8 cellular contexts compared by ENCODE assay signal in genomic region chr20:10171864-10172751, GRCh38. TPM values are rescaled to one million over a fixed set of nuclear protein-coding genes. Genes with fewer than 3 reads are reported as not detected.
DNase-seq lines count a peak whose midpoint lies in the region; ATAC-seq and TF ChIP-seq lines count a peak whose summit lies in the region.

No MANE protein-coding gene starts in this region.

- H3K36me3 Mint-ChIP-seq in activated CD4-positive, alpha-beta memory T cell treated with anti-CD3 and anti-CD28 coated beads for 36 hours = no peaks in the 10 kb centered on the region

- H3K9ac ChIP-seq in subcutaneous abdominal adipose tissue (ENCODE audit: low read length in 5 of 5) = peak overlapping the region in 3 of 5 donors; percentile 38 to 62 (median 52)

- WGBS in esophagus muscularis mucosa = 4% methylated on average over 29 of the region's 47 CpGs

- no peak for TF ChIP-seq CTCF in esophagus muscularis mucosa (IDR thresholded peaks at IDR 0.05)
- no peak for TF ChIP-seq CTCF in OCI-LY7 (conservative IDR thresholded peaks at IDR 0.05; ENCODE audit: low read length)

- TF ChIP-seq EP300 in esophagus muscularis mucosa (IDR thresholded peaks at IDR 0.05) = no peak

- H3K9me3 Mint-ChIP-seq in activated CD4-positive, alpha-beta memory T cell treated with anti-CD3 and anti-CD28 coated beads for 36 hours = peaks cover 3% of the 10 kb centered on the region

- H3K36me3 ChIP-seq in esophagus muscularis mucosa = no peaks in the 10 kb centered on the region
- H3K36me3 ChIP-seq in subcutaneous abdominal adipose tissue (ENCODE audit: control insufficient read depth in 5 of 5, insufficient read depth in 5 of 5, low read length in 5 of 5) = no peaks in the 10 kb centered on the region
- no peaks in the 10 kb centered on the region for H3K36me3 ChIP-seq in OCI-LY7 (ENCODE audit: insufficient read depth, low read length)

- H3K79me2 ChIP-seq in OCI-LY7 (ENCODE audit: insufficient read depth, low read depth, low read length) = no peaks in the 10 kb centered on the region

- H3K4me1 Mint-ChIP-seq in activated CD4-positive, alpha-beta memory T cell treated with anti-CD3 and anti-CD28 coated beads for 36 hours (ENCODE audit: low read depth) = peaks cover 10% of the 10 kb centered on the region

- no TSS peak for BruUV-seq in OCI-LY7 (replicated peaks; lab: Mats Ljungman, UMichigan)

- ATAC-seq in GM21526 (IDR thresholded peaks at IDR 0.05; ENCODE audit: low FRiP score, unreplicated experiment) = no peak

- no peak for TF ChIP-seq POLR2A in esophagus muscularis mucosa (IDR thresholded peaks at IDR 0.05; ENCODE audit: low read depth)

- DNase-seq in DMS153 treated with DMSO at 0.1 percent for 48 hours (lab: John Stamatoyannopoulos, UW; ENCODE audit: unreplicated experiment) = peak; percentile 66
- peak; percentile 85 for DNase-seq in NCI-H146 (lab: John Stamatoyannopoulos, UW)
- peak; percentile 61 for DNase-seq in activated CD4-positive, alpha-beta memory T cell treated with anti-CD3 and anti-CD28 coated beads for 36 hours
- no peak for DNase-seq in esophagus muscularis mucosa (ENCODE audit: extremely low spot score)
- DNase-seq in myocyte (ENCODE audit: low read depth) = peak; percentile 29
- DNase-seq in OCI-LY7 (ENCODE audit: low spot score) = no peak

- no peak overlapping the region for H2AFZ ChIP-seq in OCI-LY7 (ENCODE audit: low read length)

- POLR2A ChIA-PET in activated CD4-positive, alpha-beta memory T cell treated with anti-CD3 and anti-CD28 coated beads for 36 hours (lab: Charles Lee) = no interaction called here
- POLR2A ChIA-PET in OCI-LY7 (lab: Charles Lee) = no interaction called here

- no peak overlapping the region for H3K4me2 ChIP-seq in OCI-LY7 (ENCODE audit: low read length)

- intact Hi-C loops in activated CD4-positive, alpha-beta memory T cell treated with anti-CD3 and anti-CD28 coated beads for 36 hours (cut with micrococcal nuclease) = loop anchor here (2.0 kb wide), 1 partner anchor 45 kb away; no protein-coding TSS in a partner anchor
- intact Hi-C loops in esophagus muscularis mucosa (cut with DNase I) = no loop called here
- intact Hi-C loops in OCI-LY7 (cut with micrococcal nuclease; ENCODE audit: unreplicated experiment) = no loop called here

- peak overlapping the region; percentile 60 for H3K4me3 Mint-ChIP-seq in activated CD4-positive, alpha-beta memory T cell treated with anti-CD3 and anti-CD28 coated beads for 36 hours

- CTCF ChIA-PET in activated CD4-positive, alpha-beta memory T cell treated with anti-CD3 and anti-CD28 coated beads for 36 hours (lab: Charles Lee) = interaction anchor here (0.6 kb wide), 1 partner anchor 194 kb away, joined by 3 read pairs; no protein-coding TSS in a partner anchor
- CTCF ChIA-PET in OCI-LY7 (lab: Charles Lee; ENCODE audit: unreplicated experiment) = no interaction called here

- H3K27ac ChIP-seq in esophagus muscularis mucosa (replicated peaks in 1 of 4) (no peak overlapping the region), subcutaneous abdominal adipose tissue (ENCODE audit: low read depth, low read length) (no peak overlapping the region), OCI-LY7 (ENCODE audit: low read depth, low read length, poor library complexity, severe bottlenecking) (no peak overlapping the region)

- H3K4me3 ChIP-seq in esophagus muscularis mucosa = peak overlapping the region; percentile 44 to 54 (median 45)
- peak overlapping the region; percentile 58 to 68 (median 63) for H3K4me3 ChIP-seq in subcutaneous abdominal adipose tissue (ENCODE audit: low read depth in 1 of 5, low read length in 5 of 5)
- H3K4me3 ChIP-seq in OCI-LY7 (ENCODE audit: low read depth, low read length, poor library complexity, severe bottlenecking) = no peak overlapping the region

- no peaks in the 10 kb centered on the region for H3K9me2 ChIP-seq in OCI-LY7 (ENCODE audit: insufficient read depth, low read length)

- H3K4me1 ChIP-seq in esophagus muscularis mucosa = peaks cover 0 to 12% (median 10%) of the 10 kb centered on the region in 4 donors
- H3K4me1 ChIP-seq in subcutaneous abdominal adipose tissue (ENCODE audit: control insufficient read depth in 5 of 5, insufficient read depth in 5 of 5, low read length in 5 of 5) = peaks cover 0 to 13% (median 12%) of the 10 kb centered on the region in 5 donors
- no peaks in the 10 kb centered on the region for H3K4me1 ChIP-seq in OCI-LY7 (ENCODE audit: insufficient read depth, low read length, poor library complexity, severe bottlenecking)

- no peak overlapping the region for H3K27ac Mint-ChIP-seq in activated CD4-positive, alpha-beta memory T cell treated with anti-CD3 and anti-CD28 coated beads for 36 hours

- H3K27me3 ChIP-seq in esophagus muscularis mucosa = peaks cover 0 to 33% (median 4%) of the 10 kb centered on the region in 4 donors
- peaks cover 3 to 13% (median 9%) of the 10 kb centered on the region in 5 donors for H3K27me3 ChIP-seq in subcutaneous abdominal adipose tissue (ENCODE audit: control insufficient read depth in 5 of 5, insufficient read depth in 4 of 5, low read length in 5 of 5)

- peaks cover 0 to 4% (median 0%) of the 10 kb centered on the region in 4 donors for H3K9me3 ChIP-seq in esophagus muscularis mucosa
- H3K9me3 ChIP-seq in subcutaneous abdominal adipose tissue (ENCODE audit: control insufficient read depth in 5 of 5, low read length in 5 of 5) = peaks cover 0 to 5% (median 0%) of the 10 kb centered on the region in 5 donors
- H3K9me3 ChIP-seq in OCI-LY7 (ENCODE audit: low read length) = no peaks in the 10 kb centered on the region

- H4K20me1 ChIP-seq in OCI-LY7 (ENCODE audit: insufficient read depth, low read length) = no peaks in the 10 kb centered on the region

- H3K27me3 Mint-ChIP-seq in activated CD4-positive, alpha-beta memory T cell treated with anti-CD3 and anti-CD28 coated beads for 36 hours = peaks cover 36% of the 10 kb centered on the region

RNA-seq across cellular contexts. Expression of gene SNAP25, which starts 46.5 kb away (rescaled TPM):
- under 1 TPM; 0.63 to 0.67 TPM for total RNA-seq in activated CD4-positive, alpha-beta memory T cell treated with anti-CD3 and anti-CD28 coated beads for 36 hours
- total RNA-seq in esophagus muscularis mucosa = 1 to 10 TPM; 2.9 to 4.8 (median 3.9) TPM
- total RNA-seq in myocyte = 0.16 and 0.64 TPM in 2 replicates
- not detected for polyA plus RNA-seq in myocyte (2012)
- not detected in 2 replicates for total RNA-seq in OCI-LY7 (2014; rRNA removed; shearing (Covaris generic))
- not detected in 2 replicates for total RNA-seq in OCI-LY7 (2022)

Comparison
In these comparisons a context has a peak if more than half of its experiments do, and no peak if none do; other contexts are left out.
1. DNase-seq: peak in DMS153 treated with DMSO at 0.1 percent for 48 hours (single experiment), NCI-H146 (single experiment), activated CD4-positive, alpha-beta memory T cell treated with anti-CD3 and anti-CD28 coated beads for 36 hours (single experiment) and myocyte (single experiment); none in esophagus muscularis mucosa (single experiment) and OCI-LY7 (single experiment).